Comparison of ENCODE assay signal across 23 cellular contexts in genomic region chr10:33917069-33917468, GRCh38.
"Had no signal": no experiment of that assay in that cellular context is flagged by ENCODE, and none has a peak within 500 bp of the region (broad histone marks: within the 10 kb centered on the region; RNA-seq: fewer than 3 reads in every experiment).

No MANE protein-coding gene starts in this region.

- H3K27me3 ChIP-seq: MG63 had no signal

- H3K27ac ChIP-seq: RWPE1 had no signal

- H3K9me3 ChIP-seq: MG63 had no signal

- H3K36me3 ChIP-seq: MG63 had no signal

- ATAC-seq: Panc1, PC-3, SK-N-SH treated with all-trans-retinoic acid at 6 μM for 48 hours had no signal

- DNase-seq: IMR-90, Karpas-422, KG1, MG63, NCI-H1092, NCI-H1105 treated with DMSO at 0.1 percent for 48 hours, NCI-H1417 treated with DMSO at 0.1 percent for 48 hours, NCI-H146, NCI-H187, NCI-H2029, NCI-H2081 treated with DMSO at 0.1 percent for 48 hours, NCI-H2171, NCI-H226, NCI-H446, NCI-H510A, NCI-H524 treated with DMSO at 0.1 percent for 48 hours, NCI-H69, NCI-H774, PC-3, SHP77 had no signal

- H3K4me3 ChIP-seq: MG63 had no signal
